Comparison of ENCODE assay signal across 16 cellular contexts in the genomic region with DNA sequence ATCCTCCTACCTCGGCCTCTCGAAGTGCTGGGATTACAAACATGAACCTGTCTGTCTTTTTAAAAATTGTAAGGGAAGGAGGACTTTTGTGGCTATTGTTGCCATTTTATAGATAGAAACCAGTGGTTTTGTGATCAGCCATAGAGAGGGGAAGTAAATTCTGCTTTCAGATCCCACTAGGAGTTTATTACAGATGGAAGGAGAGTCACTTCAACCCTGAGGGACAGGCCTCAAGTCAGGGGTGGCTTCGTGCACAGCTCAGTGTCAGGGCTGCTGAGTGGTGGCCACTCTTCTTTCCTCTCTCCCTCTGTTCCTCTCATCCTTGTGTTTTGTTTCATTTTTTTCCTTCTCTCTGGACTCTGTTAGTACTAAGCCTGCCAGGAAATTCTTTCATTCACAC.
DNase-seq lines count a peak whose midpoint lies in the region; ATAC-seq, FAIRE-seq and TF ChIP-seq lines count a peak whose summit lies in the region.
"Had no signal": no experiment of that assay in that cellular context is flagged by ENCODE, and none has a peak within 500 bp of the region (broad histone marks: within the 10 kb centered on the region; RNA-seq: fewer than 3 reads in every experiment).

No MANE protein-coding gene starts in this region.

- TF ChIP-seq CTCF in activated CD8-positive, alpha-beta T cell treated with anti-CD3 and anti-CD28 coated beads for 36 hours (IDR thresholded peaks at IDR 0.05) = no peak
- no peak for TF ChIP-seq CTCF in osteocyte (IDR thresholded peaks at IDR 0.05)

- peaks cover under 1% of the 10 kb centered on the region for H3K9me3 Mint-ChIP-seq in activated CD8-positive, alpha-beta T cell treated with anti-CD3 and anti-CD28 coated beads, Interleukin-2, amount 10 ng/mL, durations not matched to agents 7 days and 5 days (ENCODE audit: insufficient read depth)
- no peaks in the 10 kb centered on the region for H3K9me3 Mint-ChIP-seq in activated CD8-positive, alpha-beta T cell treated with anti-CD3 and anti-CD28 coated beads for 36 hours
- no peaks in the 10 kb centered on the region for H3K9me3 Mint-ChIP-seq in osteocyte (ENCODE audit: unreplicated experiment)
- H3K9me3 Mint-ChIP-seq: HFFc6 had no signal

- no peaks in the 10 kb centered on the region for H3K27me3 Mint-ChIP-seq in activated CD8-positive, alpha-beta T cell treated with anti-CD3 and anti-CD28 coated beads, Interleukin-2, amount 10 ng/mL, durations not matched to agents 7 days and 5 days (ENCODE audit: low read depth)
- no peaks in the 10 kb centered on the region for H3K27me3 Mint-ChIP-seq in activated CD8-positive, alpha-beta T cell treated with anti-CD3 and anti-CD28 coated beads for 36 hours
- no peaks in the 10 kb centered on the region for H3K27me3 Mint-ChIP-seq in T-helper 17 cell
- no peaks in the 10 kb centered on the region for H3K27me3 Mint-ChIP-seq in osteocyte (ENCODE audit: unreplicated experiment)
- H3K27me3 Mint-ChIP-seq: CD4-positive, CD25-positive, alpha-beta regulatory T cell had no signal

- intact Hi-C loops in activated CD8-positive, alpha-beta T cell treated with anti-CD3 and anti-CD28 coated beads for 36 hours (cut with micrococcal nuclease) = no loop called here

- H3K27ac Mint-ChIP-seq in activated CD8-positive, alpha-beta T cell treated with anti-CD3 and anti-CD28 coated beads, Interleukin-2, amount 10 ng/mL, durations not matched to agents 7 days and 5 days = peak overlapping the region; percentile 39
- H3K27ac Mint-ChIP-seq in activated CD8-positive, alpha-beta T cell treated with anti-CD3 and anti-CD28 coated beads for 36 hours = no peak overlapping the region
- H3K27ac Mint-ChIP-seq in T-helper 17 cell = peak overlapping the region; percentile 90
- peak overlapping the region; percentile 5 for H3K27ac Mint-ChIP-seq in osteocyte (ENCODE audit: unreplicated experiment)
- H3K27ac Mint-ChIP-seq: HFFc6 had no signal

- ATAC-seq in activated CD8-positive, alpha-beta T cell treated with anti-CD3 and anti-CD28 coated beads, Interleukin-2, amount 10 ng/mL, durations not matched to agents 7 days and 5 days = no peak
- no peak for ATAC-seq in activated CD8-positive, alpha-beta T cell treated with anti-CD3 and anti-CD28 coated beads for 36 hours
- no peak for ATAC-seq in T-helper 17 cell
- ATAC-seq in GM18519 (IDR thresholded peaks at IDR 0.05; ENCODE audit: low FRiP score, unreplicated experiment) = no peak

- no peaks in the 10 kb centered on the region for H3K9me3 ChIP-seq in T-helper 17 cell (ENCODE audit: control insufficient read depth, low read length, poor library complexity, severe bottlenecking)

- H3K36me3 Mint-ChIP-seq in activated CD8-positive, alpha-beta T cell treated with anti-CD3 and anti-CD28 coated beads, Interleukin-2, amount 10 ng/mL, durations not matched to agents 7 days and 5 days (ENCODE audit: low read depth) = peaks cover 59% of the 10 kb centered on the region
- H3K36me3 Mint-ChIP-seq in activated CD8-positive, alpha-beta T cell treated with anti-CD3 and anti-CD28 coated beads for 36 hours (ENCODE audit: low read depth) = peaks cover 33% of the 10 kb centered on the region
- peaks cover 7% of the 10 kb centered on the region for H3K36me3 Mint-ChIP-seq in T-helper 17 cell (ENCODE audit: low read depth)
- H3K36me3 Mint-ChIP-seq in osteocyte (ENCODE audit: unreplicated experiment) = peaks cover 27% of the 10 kb centered on the region

- peak; percentile 13 for FAIRE-seq in GM12891 (lab: Jason Lieb, UNC)

- POLR2A ChIA-PET in activated CD8-positive, alpha-beta T cell treated with anti-CD3 and anti-CD28 coated beads, Interleukin-2, amount 10 ng/mL, durations not matched to agents 7 days and 5 days (lab: Charles Lee) = no interaction called here
- POLR2A ChIA-PET in activated CD8-positive, alpha-beta T cell treated with anti-CD3 and anti-CD28 coated beads for 36 hours (lab: Charles Lee) = no interaction called here

- CTCF ChIA-PET in activated CD8-positive, alpha-beta T cell treated with anti-CD3 and anti-CD28 coated beads, Interleukin-2, amount 10 ng/mL, durations not matched to agents 7 days and 5 days (lab: Charles Lee) = interaction anchor here (1.3 kb wide), 1 partner anchor 27 kb away, joined by 3 read pairs; no protein-coding TSS in a partner anchor
- CTCF ChIA-PET in activated CD8-positive, alpha-beta T cell treated with anti-CD3 and anti-CD28 coated beads for 36 hours (lab: Charles Lee) = no interaction called here

- no peaks in the 10 kb centered on the region for H3K4me1 Mint-ChIP-seq in activated CD8-positive, alpha-beta T cell treated with anti-CD3 and anti-CD28 coated beads, Interleukin-2, amount 10 ng/mL, durations not matched to agents 7 days and 5 days (ENCODE audit: low read depth)
- no peaks in the 10 kb centered on the region for H3K4me1 Mint-ChIP-seq in activated CD8-positive, alpha-beta T cell treated with anti-CD3 and anti-CD28 coated beads for 36 hours (ENCODE audit: low read depth)
- peaks cover 17% of the 10 kb centered on the region for H3K4me1 Mint-ChIP-seq in T-helper 17 cell
- peaks cover 13% of the 10 kb centered on the region for H3K4me1 Mint-ChIP-seq in osteocyte (ENCODE audit: unreplicated experiment)

- no peak for TF ChIP-seq POLR2A in GM12891 (IDR thresholded peaks at IDR 0.05; ENCODE audit: low read depth, low read length)

- H3K4me3 Mint-ChIP-seq in activated CD8-positive, alpha-beta T cell treated with anti-CD3 and anti-CD28 coated beads, Interleukin-2, amount 10 ng/mL, durations not matched to agents 7 days and 5 days = no peak overlapping the region
- no peak overlapping the region for H3K4me3 Mint-ChIP-seq in activated CD8-positive, alpha-beta T cell treated with anti-CD3 and anti-CD28 coated beads for 36 hours
- H3K4me3 Mint-ChIP-seq in T-helper 17 cell (no peak overlapping the region), osteocyte (ENCODE audit: unreplicated experiment) (no peak overlapping the region)
- H3K4me3 Mint-ChIP-seq: CD4-positive, CD25-positive, alpha-beta regulatory T cell; HFFc6 had no signal

- DNase-seq in activated CD8-positive, alpha-beta T cell treated with anti-CD3 and anti-CD28 coated beads, Interleukin-2, amount 10 ng/mL, durations not matched to agents 7 days and 5 days = no peak
- no peak for DNase-seq in activated CD8-positive, alpha-beta T cell treated with anti-CD3 and anti-CD28 coated beads for 36 hours
- DNase-seq in GM12891 (ENCODE audit: insufficient read length, low spot score) (no peak), T-helper 17 cell (no peak), osteocyte (ENCODE audit: extremely low spot score, unreplicated experiment) (no peak), NCI-H446 (lab: John Stamatoyannopoulos, UW) (no peak), T1000 (lab: John Stamatoyannopoulos, UW) (no peak)
- DNase-seq: CD4-positive, CD25-positive, alpha-beta regulatory T cell; GF-D8; HFFc6; NCI-H1092 treated with DMSO at 0.1 percent for 48 hours; NCI-H1694 treated with DMSO at 0.1 percent for 48 hours; NCI-H345; NCI-H774; OCI-M1 had no signal

TF ChIP-seq in GM12891, 5 proteins besides CTCF, POLR2A, EP300 and RAD21:
- TF ChIP-seq POU2F2 (IDR thresholded peaks at IDR 0.05; ENCODE audit: low read depth, low read length) (no peak), POLR2AphosphoS5 (IDR thresholded peaks at IDR 0.05; ENCODE audit: low read depth, low read length) (no peak), SPI1 (IDR thresholded peaks at IDR 0.05; ENCODE audit: low read depth, low read length) (no peak), PAX5 (IDR thresholded peaks at IDR 0.05; ENCODE audit: insufficient read depth, low read length, severe bottlenecking) (no peak), TAF1 (IDR thresholded peaks at IDR 0.05; ENCODE audit: low read depth, low read length) (no peak)
